8 cellular contexts compared by ENCODE assay signal in the genomic region with DNA sequence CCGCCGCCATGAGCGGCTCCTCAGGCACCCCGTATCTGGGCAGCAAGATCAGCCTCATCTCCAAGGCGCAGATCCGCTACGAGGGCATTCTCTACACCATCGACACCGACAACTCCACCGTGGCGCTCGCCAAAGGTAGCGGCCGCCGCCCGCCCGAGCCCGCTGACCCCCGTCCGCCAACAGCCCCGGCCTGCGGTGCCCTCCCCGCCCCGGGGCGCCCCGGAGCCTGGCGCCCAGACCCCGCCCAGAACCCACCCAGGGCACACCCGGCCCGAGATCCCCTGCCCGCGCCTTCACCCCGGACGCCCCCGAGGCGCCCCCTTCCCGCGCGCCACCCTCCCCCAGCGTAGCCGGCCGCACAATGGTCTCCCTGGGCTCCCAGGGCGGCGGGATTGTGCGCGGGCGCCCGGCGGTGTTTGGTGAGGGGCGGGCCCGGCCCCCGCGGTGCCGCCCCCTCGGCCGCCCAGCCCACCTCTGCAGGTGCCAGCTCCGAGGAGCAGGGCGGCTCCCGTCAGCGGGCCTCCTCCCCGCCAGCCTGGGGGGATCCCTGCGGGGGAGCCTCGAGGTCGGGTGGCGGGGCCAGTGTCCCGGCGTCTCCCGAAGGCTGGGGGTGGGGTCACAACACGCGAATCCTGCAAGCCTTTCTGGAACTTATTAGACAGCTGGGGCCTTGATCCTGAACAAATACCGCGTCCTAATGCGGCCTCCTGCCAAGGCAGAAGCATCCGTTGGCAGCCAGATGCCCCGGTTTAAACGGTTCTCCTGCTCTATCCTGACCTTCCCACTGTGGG. TPM values are rescaled to one million over a fixed set of nuclear protein-coding genes. Genes with fewer than 3 reads are reported as not detected.
DNase-seq lines count a peak whose midpoint lies in the region; ATAC-seq and TF ChIP-seq lines count a peak whose summit lies in the region.

No MANE protein-coding gene starts in this region.

- intact Hi-C loops in esophagus muscularis mucosa (cut with DNase I): no loop called here

- peak; percentile 12 for ATAC-seq in HG02571 (IDR thresholded peaks at IDR 0.05; ENCODE audit: unreplicated experiment)

- peaks cover 19% of the 10 kb centered on the region for H3F3A ChIP-seq in neural progenitor cell (ENCODE audit: low read depth)

- H3K27ac ChIP-seq in esophagus muscularis mucosa (replicated peaks in 1 of 4) (peak overlapping the region; percentile 91 to 98 (median 96)), neural progenitor cell (no peak overlapping the region)

- H3K27me3 Mint-ChIP-seq in neural progenitor cell (ENCODE audit: insufficient read depth, low read depth): peaks cover 5% of the 10 kb centered on the region

- peaks cover 26 to 42% (median 33%) of the 10 kb centered on the region in 4 donors for H3K4me1 ChIP-seq in esophagus muscularis mucosa
- peaks cover 21% of the 10 kb centered on the region for H3K4me1 ChIP-seq in neural progenitor cell

- DNase-seq in NCI-H748 (lab: John Stamatoyannopoulos, UW; ENCODE audit: unreplicated experiment): peak; percentile 62
- DNase-seq in NCI-H748 treated with DMSO at 0.1 percent for 48 hours (lab: John Stamatoyannopoulos, UW): no peak
- peak; percentile 91 for DNase-seq in NCI-H146 (lab: John Stamatoyannopoulos, UW)
- peak; percentile 75 for DNase-seq in activated CD8-positive, alpha-beta memory T cell treated with anti-CD3 and anti-CD28 coated beads for 24 hours
- DNase-seq in esophagus muscularis mucosa (ENCODE audit: extremely low spot score): no peak
- DNase-seq in neural progenitor cell (ENCODE audit: low spot score): peak; percentile 61
- DNase-seq in COLO829 (ENCODE audit: low spot score): no peak

- H3K27me3 ChIP-seq in esophagus muscularis mucosa: peaks cover 0 to 17% (median under 1%) of the 10 kb centered on the region in 4 donors
- no peaks in the 10 kb centered on the region for H3K27me3 ChIP-seq in neural progenitor cell

- H3K4me1 Mint-ChIP-seq in neural progenitor cell: peaks cover 31% of the 10 kb centered on the region

- H3K27ac Mint-ChIP-seq in neural progenitor cell: no peak overlapping the region

- TF ChIP-seq POLR2A in esophagus muscularis mucosa (IDR thresholded peaks at IDR 0.05; ENCODE audit: low read depth): no peak

- TF ChIP-seq CTCF in esophagus muscularis mucosa (IDR thresholded peaks at IDR 0.05) (no peak), neural progenitor cell (IDR thresholded peaks at IDR 0.05) (no peak)

- peak overlapping the region; percentile 86 to 99 (median 93) for H3K4me3 ChIP-seq in esophagus muscularis mucosa
- peak overlapping the region; percentile 92 for H3K4me3 ChIP-seq in neural progenitor cell

- H4K20me1 ChIP-seq in neural progenitor cell (ENCODE audit: low read depth): peaks cover 51% of the 10 kb centered on the region

- H3K79me2 ChIP-seq in neural progenitor cell (ENCODE audit: low read depth): peaks cover 53% of the 10 kb centered on the region

- no peak for TF ChIP-seq EP300 in esophagus muscularis mucosa (IDR thresholded peaks at IDR 0.05)

- peak overlapping the region; percentile 91 for H3K4me3 Mint-ChIP-seq in neural progenitor cell

- H3K36me3 Mint-ChIP-seq in neural progenitor cell: peaks cover 18% of the 10 kb centered on the region

- no peaks in the 10 kb centered on the region for H3K9me3 Mint-ChIP-seq in neural progenitor cell

- H3K36me3 ChIP-seq in esophagus muscularis mucosa (peaks cover 20 to 36% (median 35%) of the 10 kb centered on the region in 4 donors), neural progenitor cell (peaks cover 5% of the 10 kb centered on the region)

- H3K4me2 ChIP-seq in neural progenitor cell: peak overlapping the region; percentile 91

- peak overlapping the region; percentile 78 for H3K9ac ChIP-seq in neural progenitor cell

- WGBS in esophagus muscularis mucosa: 0% methylated on average over 8 of the region's 76 CpGs

- H3K9me3 ChIP-seq in esophagus muscularis mucosa (no peaks in the 10 kb centered on the region), neural progenitor cell (ENCODE audit: low read depth) (no peaks in the 10 kb centered on the region)

- no peak overlapping the region for H2AFZ ChIP-seq in neural progenitor cell (replicated peaks)

RNA-seq across cellular contexts. Expression of a gene that starts 0.6 kb away (rescaled TPM):
- total RNA-seq in esophagus muscularis mucosa (10 to 100 TPM; 24.9 to 38.8 (median 32.4) TPM), neural progenitor cell (ENCODE audit: low replicate concordance) (52.6 and 82.1 TPM in 2 replicates)

RNA-seq across cellular contexts. Expression of a gene that starts 20.3 kb away (rescaled TPM):
- total RNA-seq in esophagus muscularis mucosa: 100 to 1,000 TPM; 261 to 349 (median 304) TPM
- total RNA-seq in neural progenitor cell (ENCODE audit: low replicate concordance): 237 and 310 TPM in 2 replicates

RNA-seq across cellular contexts. Expression of a gene that starts 20.7 kb away (rescaled TPM):
- total RNA-seq in esophagus muscularis mucosa (10 to 100 TPM in 2 of 4 donors, 1 to 10 TPM in 2; 9.1 to 13.3 (median 10.8) TPM), neural progenitor cell (ENCODE audit: low replicate concordance) (25.5 and 26.1 TPM in 2 replicates)

RNA-seq across cellular contexts. Expression of a gene that starts 57.2 kb away (rescaled TPM):
- total RNA-seq in esophagus muscularis mucosa (10 to 100 TPM; 12.0 to 19.9 (median 16.2) TPM), neural progenitor cell (ENCODE audit: low replicate concordance) (9.9 and 10.8 TPM in 2 replicates)

RNA-seq across cellular contexts. Expression of a gene that starts 60.0 kb away (rescaled TPM):
- total RNA-seq in esophagus muscularis mucosa (10 to 100 TPM; 21.6 to 26.5 (median 26.0) TPM), neural progenitor cell (ENCODE audit: low replicate concordance) (16.2 and 19.2 TPM in 2 replicates)

Comparison
In these comparisons a context has a peak if more than half of its experiments do, and no peak if none do; other contexts are left out.
1. DNase-seq: peak in NCI-H748 (single experiment), NCI-H146 (single experiment), activated CD8-positive, alpha-beta memory T cell treated with anti-CD3 and anti-CD28 coated beads for 24 hours (single experiment) and neural progenitor cell (single experiment); none in NCI-H748 treated with DMSO at 0.1 percent for 48 hours (single experiment), esophagus muscularis mucosa (single experiment) and COLO829 (single experiment).